In the genomic region with DNA sequence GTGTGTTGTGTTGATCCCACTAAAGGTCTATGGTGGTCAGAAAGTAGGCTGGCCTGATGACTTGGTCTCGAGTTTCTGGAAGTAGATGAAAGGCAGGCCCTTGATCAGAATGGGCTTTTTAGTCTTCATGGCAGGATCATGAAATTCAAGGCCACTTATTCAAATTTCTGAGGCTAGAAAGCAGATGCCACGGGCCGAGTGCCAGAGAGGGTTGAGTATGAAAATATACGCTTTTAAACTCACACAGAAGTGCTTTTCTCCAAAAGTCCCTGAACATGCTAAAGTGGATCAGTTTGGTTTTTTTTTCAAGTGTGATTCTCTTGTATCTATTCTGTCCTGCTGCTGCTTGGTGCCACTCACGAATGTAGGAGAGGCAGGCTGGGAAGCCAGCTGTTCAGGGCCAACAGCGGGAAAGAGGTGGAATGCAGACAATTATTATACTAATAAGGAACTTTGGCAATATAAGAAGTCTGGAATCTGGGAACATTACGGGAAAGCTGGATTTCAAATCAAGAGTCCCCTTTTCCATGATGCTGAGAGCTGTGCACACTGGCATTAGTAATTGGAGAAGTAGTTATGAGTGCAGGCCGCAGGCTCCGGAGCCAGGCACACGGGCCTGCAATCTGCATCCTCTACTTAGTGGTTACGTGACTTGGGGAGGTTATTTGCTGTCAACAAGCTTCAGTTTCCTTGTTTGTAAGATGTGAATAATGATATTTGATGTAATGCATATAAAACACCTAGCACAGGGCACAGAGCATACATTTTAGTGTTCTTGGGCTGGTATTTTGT, we compare ENCODE assay signal across 1 cellular context.
TF ChIP-seq lines count a peak whose summit lies in the region.

No MANE protein-coding gene starts in this region.

TF ChIP-seq in SK-N-SH, 30 proteins besides CTCF, POLR2A, EP300 and RAD21 (continued from another document):
- no peak for TF ChIP-seq RFX5 (IDR thresholded peaks at IDR 0.05; ENCODE audit: low read length)
- no peak for TF ChIP-seq RCOR1 (IDR thresholded peaks at IDR 0.05; ENCODE audit: low read length)
- TF ChIP-seq MEF2A (IDR thresholded peaks at IDR 0.05; ENCODE audit: borderline replicate concordance, low read depth): no peak
- TF ChIP-seq, protein P1, sequence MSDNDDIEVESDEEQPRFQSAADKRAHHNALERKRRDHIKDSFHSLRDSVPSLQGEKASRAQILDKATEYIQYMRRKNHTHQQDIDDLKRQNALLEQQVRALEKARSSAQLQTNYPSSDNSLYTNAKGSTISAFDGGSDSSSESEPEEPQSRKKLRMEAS (IDR thresholded peaks at IDR 0.05; ENCODE audit: low read depth): no peak
- TF ChIP-seq, protein P2, sequence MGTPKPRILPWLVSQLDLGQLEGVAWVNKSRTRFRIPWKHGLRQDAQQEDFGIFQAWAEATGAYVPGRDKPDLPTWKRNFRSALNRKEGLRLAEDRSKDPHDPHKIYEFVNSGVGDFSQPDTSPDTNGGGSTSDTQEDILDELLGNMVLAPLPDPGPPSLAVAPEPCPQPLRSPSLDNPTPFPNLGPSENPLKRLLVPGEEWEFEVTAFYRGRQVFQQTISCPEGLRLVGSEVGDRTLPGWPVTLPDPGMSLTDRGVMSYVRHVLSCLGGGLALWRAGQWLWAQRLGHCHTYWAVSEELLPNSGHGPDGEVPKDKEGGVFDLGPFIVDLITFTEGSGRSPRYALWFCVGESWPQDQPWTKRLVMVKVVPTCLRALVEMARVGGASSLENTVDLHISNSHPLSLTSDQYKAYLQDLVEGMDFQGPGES (IDR thresholded peaks at IDR 0.05; ENCODE audit: low read depth, low read length): no peak
